17 cellular contexts compared by ENCODE assay signal in genomic region chr2:158902005-158902398, GRCh38.
"Had no signal": no experiment of that assay in that cellular context is flagged by ENCODE, and none has a peak within 500 bp of the region (broad histone marks: within the 10 kb centered on the region; RNA-seq: fewer than 3 reads in every experiment).

No MANE protein-coding gene starts in this region.

- DNase-seq: kidney; left lung; lower lobe of right lung; sigmoid colon; spleen; stimulated activated naive CD8-positive, alpha-beta T cell treated with anti-CD3 and anti-CD28 coated beads, Interleukin-15, amount 100 ng/mL, for 72 hours had no signal

- FAIRE-seq: small intestine had no signal

- H3K4me3 ChIP-seq: left lung, lower lobe of right lung, pancreas, prostate gland, spleen, upper lobe of left lung, vagina had no signal

- H3K4me1 Mint-ChIP-seq: immature natural killer cell; stimulated activated memory B cell treated with anti-CD40 and anti-IgM and Interleukin-4, amounts not matched to agents 10 μg/mL and 1 μg/mL and 100 μg/mL, for 72 hours; stimulated activated naive CD8-positive, alpha-beta T cell treated with anti-CD3 and anti-CD28 coated beads, Interleukin-15, amount 100 ng/mL, for 72 hours had no signal

- H3K27me3 ChIP-seq: left lung, pancreas, sigmoid colon, spleen, transverse colon, upper lobe of left lung, vagina had no signal

- H3K36me3 ChIP-seq: left lung, lower lobe of right lung, pancreas, prostate gland, sigmoid colon, spleen, transverse colon, upper lobe of left lung, vagina had no signal

- H3K36me3 Mint-ChIP-seq: immature natural killer cell; naive thymus-derived CD8-positive, alpha-beta T cell; stimulated activated memory B cell treated with anti-CD40 and anti-IgM and Interleukin-4, amounts not matched to agents 10 μg/mL and 1 μg/mL and 100 μg/mL, for 72 hours had no signal

- H3K27me3 Mint-ChIP-seq: stimulated activated naive CD8-positive, alpha-beta T cell treated with anti-CD3 and anti-CD28 coated beads, Interleukin-15, amount 100 ng/mL, for 72 hours had no signal

- H3K9me3 ChIP-seq: left lung, lower lobe of right lung, pancreas, prostate gland, sigmoid colon, spleen, transverse colon, upper lobe of left lung, vagina had no signal

- H3K9me3 Mint-ChIP-seq: immature natural killer cell; naive thymus-derived CD8-positive, alpha-beta T cell; neural crest cell; stimulated activated memory B cell treated with anti-CD40 and anti-IgM and Interleukin-4, amounts not matched to agents 10 μg/mL and 1 μg/mL and 100 μg/mL, for 72 hours; stimulated activated naive CD8-positive, alpha-beta T cell treated with anti-CD3 and anti-CD28 coated beads, Interleukin-15, amount 100 ng/mL, for 72 hours had no signal

- H3K27ac ChIP-seq: left lung, lower lobe of right lung, pancreas, prostate gland, sigmoid colon, spleen, transverse colon, upper lobe of left lung, vagina had no signal

- H3K27ac Mint-ChIP-seq: immature natural killer cell; naive thymus-derived CD8-positive, alpha-beta T cell; stimulated activated memory B cell treated with anti-CD40 and anti-IgM and Interleukin-4, amounts not matched to agents 10 μg/mL and 1 μg/mL and 100 μg/mL, for 72 hours; stimulated activated naive CD8-positive, alpha-beta T cell treated with anti-CD3 and anti-CD28 coated beads, Interleukin-15, amount 100 ng/mL, for 72 hours had no signal

- H3K4me1 ChIP-seq: pancreas, prostate gland, vagina had no signal

- H3K4me3 Mint-ChIP-seq: naive thymus-derived CD8-positive, alpha-beta T cell; nephron; stimulated activated memory B cell treated with anti-CD40 and anti-IgM and Interleukin-4, amounts not matched to agents 10 μg/mL and 1 μg/mL and 100 μg/mL, for 72 hours; stimulated activated naive CD8-positive, alpha-beta T cell treated with anti-CD3 and anti-CD28 coated beads, Interleukin-15, amount 100 ng/mL, for 72 hours had no signal

- ATAC-seq: stimulated activated memory B cell treated with anti-CD40 and anti-IgM and Interleukin-4, amounts not matched to agents 10 μg/mL and 1 μg/mL and 100 μg/mL, for 72 hours had no signal
